1 cellular context compared by ENCODE assay signal in the genomic region with DNA sequence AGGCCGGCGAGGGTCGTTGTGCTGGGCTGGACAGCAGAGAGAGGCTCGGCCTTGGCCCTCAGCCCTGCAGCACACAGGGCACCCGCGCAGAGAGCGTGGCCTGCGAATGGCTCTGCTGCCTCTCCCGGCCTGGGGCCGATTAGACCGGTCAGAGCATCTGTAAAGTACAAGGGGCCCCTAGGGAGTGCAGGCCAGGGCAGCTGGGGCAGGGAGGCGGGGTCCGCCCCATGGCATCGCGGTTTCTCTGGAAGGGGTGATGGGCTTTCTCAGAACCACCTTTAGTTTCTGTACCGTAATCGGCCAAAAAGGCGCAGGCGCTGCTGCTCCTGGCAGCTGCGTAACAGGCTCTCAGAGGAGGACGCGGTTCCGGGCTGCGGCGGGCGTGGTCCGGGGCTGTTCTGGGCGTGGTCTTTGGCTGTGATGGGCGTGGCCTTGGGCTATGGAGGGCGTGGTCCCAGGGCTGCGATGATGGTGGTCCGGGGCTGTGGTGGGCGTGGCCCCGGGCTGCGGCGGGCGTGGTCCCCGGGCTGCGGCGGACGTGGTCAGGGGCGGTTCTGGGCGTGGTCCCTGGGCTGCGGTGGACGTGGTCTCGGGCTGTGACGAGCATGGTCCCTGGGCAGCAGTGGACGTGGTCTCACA.
A peak's percentile ranks its signal among the peaks of the same experiment; 100 is the strongest.
TF ChIP-seq lines count a peak whose summit lies in the region.

No MANE protein-coding gene starts in this region.

TF ChIP-seq in HEK293, 187 proteins besides CTCF, POLR2A, EP300 and RAD21 (continued from another document and continues in another):
- TF ChIP-seq ZNF239 (tag by site-specific recombination; IDR thresholded peaks at IDR 0.05) (no peak), ZNF169 (tag by site-specific recombination; IDR thresholded peaks at IDR 0.05) (no peak), ZNF37A (tag by site-specific recombination; IDR thresholded peaks at IDR 0.05) (no peak), MEIS1 (CRISPR knock-in tag; IDR thresholded peaks at IDR 0.05; ENCODE audit: borderline replicate concordance) (no peak), ZNF423 (tag by site-specific recombination; IDR thresholded peaks at IDR 0.05) (no peak), SCRT1 (tag by site-specific recombination; IDR thresholded peaks at IDR 0.05; ENCODE audit: borderline replicate concordance) (no peak), WT1 (tag by site-specific recombination; IDR thresholded peaks at IDR 0.05) (no peak), ZNF76 (tag by site-specific recombination; IDR thresholded peaks at IDR 0.05; ENCODE audit: borderline replicate concordance, low read depth) (0 out of 2 replicates have a peak, but pooled peaks have one; percentile 25), ZNF514 (tag by site-specific recombination; IDR thresholded peaks at IDR 0.05) (no peak), ZNF776 (tag by site-specific recombination; IDR thresholded peaks at IDR 0.05; ENCODE audit: borderline replicate concordance) (no peak), ZNF223 (tag by site-specific recombination; IDR thresholded peaks at IDR 0.05) (no peak), ZNF510 (tag by site-specific recombination; IDR thresholded peaks at IDR 0.05; ENCODE audit: insufficient replicate concordance) (no peak), TCF7L2 (IDR thresholded peaks at IDR 0.05; ENCODE audit: borderline replicate concordance, low read depth, low read length) (no peak), ZNF843 (tag by site-specific recombination; IDR thresholded peaks at IDR 0.05) (no peak), KLF7 (tag by site-specific recombination; IDR thresholded peaks at IDR 0.05; ENCODE audit: borderline replicate concordance) (no peak), ZNF791 (tag by site-specific recombination; IDR thresholded peaks at IDR 0.05) (no peak), ZNF138 (tag by site-specific recombination; IDR thresholded peaks at IDR 0.05; ENCODE audit: borderline replicate concordance) (no peak), ZNF473 (tag by site-specific recombination; IDR thresholded peaks at IDR 0.05) (no peak), ZNF560 (tag by site-specific recombination; IDR thresholded peaks at IDR 0.05; ENCODE audit: borderline replicate concordance) (no peak), ZNF214 (tag by site-specific recombination; IDR thresholded peaks at IDR 0.05; ENCODE audit: borderline replicate concordance) (no peak), ZNF335 (tag by site-specific recombination; conservative IDR thresholded peaks at IDR 0.05) (peak; percentile 72), ZNF624 (tag by site-specific recombination; IDR thresholded peaks at IDR 0.05) (no peak), ZNF266 (tag by site-specific recombination; IDR thresholded peaks at IDR 0.05; ENCODE audit: low read depth) (no peak), ZNF623 (tag by site-specific recombination; IDR thresholded peaks at IDR 0.05) (no peak), ZNF792 (tag by site-specific recombination; IDR thresholded peaks at IDR 0.05) (no peak), ZNF114 (tag by site-specific recombination; IDR thresholded peaks at IDR 0.05) (no peak), GLI4 (tag by site-specific recombination; IDR thresholded peaks at IDR 0.05) (no peak), ZNF416 (tag by site-specific recombination; IDR thresholded peaks at IDR 0.05) (no peak), KLF16 (tag by site-specific recombination; IDR thresholded peaks at IDR 0.05) (no peak), ZBTB8A (tag by site-specific recombination; IDR thresholded peaks at IDR 0.05) (peak; percentile 87), GFI1B (tag by site-specific recombination; IDR thresholded peaks at IDR 0.05) (no peak), ZNF146 (tag by site-specific recombination; IDR thresholded peaks at IDR 0.05) (no peak), ZNF19 (tag by site-specific recombination; IDR thresholded peaks at IDR 0.05; ENCODE audit: low read depth) (no peak), SP3 (tag by site-specific recombination; IDR thresholded peaks at IDR 0.05) (peak; percentile 94), ZNF155 (tag by site-specific recombination; IDR thresholded peaks at IDR 0.05) (no peak), YY2 (tag by site-specific recombination; IDR thresholded peaks at IDR 0.05) (no peak), ZNF184 (tag by site-specific recombination; IDR thresholded peaks at IDR 0.05) (no peak), ZNF837 (tag by site-specific recombination; IDR thresholded peaks at IDR 0.05) (no peak), ZNF610 (tag by site-specific recombination; IDR thresholded peaks at IDR 0.05; ENCODE audit: borderline replicate concordance) (no peak), KLF8 (tag by site-specific recombination; IDR thresholded peaks at IDR 0.05) (peak; percentile 99), RBAK (tag by site-specific recombination; IDR thresholded peaks at IDR 0.05) (no peak), ZNF202 (tag by site-specific recombination; IDR thresholded peaks at IDR 0.05; ENCODE audit: borderline replicate concordance) (no peak), ZNF175 (tag by site-specific recombination; IDR thresholded peaks at IDR 0.05) (no peak), ZNF596 (tag by site-specific recombination; IDR thresholded peaks at IDR 0.05) (no peak)
- TF ChIP-seq, protein P1, sequence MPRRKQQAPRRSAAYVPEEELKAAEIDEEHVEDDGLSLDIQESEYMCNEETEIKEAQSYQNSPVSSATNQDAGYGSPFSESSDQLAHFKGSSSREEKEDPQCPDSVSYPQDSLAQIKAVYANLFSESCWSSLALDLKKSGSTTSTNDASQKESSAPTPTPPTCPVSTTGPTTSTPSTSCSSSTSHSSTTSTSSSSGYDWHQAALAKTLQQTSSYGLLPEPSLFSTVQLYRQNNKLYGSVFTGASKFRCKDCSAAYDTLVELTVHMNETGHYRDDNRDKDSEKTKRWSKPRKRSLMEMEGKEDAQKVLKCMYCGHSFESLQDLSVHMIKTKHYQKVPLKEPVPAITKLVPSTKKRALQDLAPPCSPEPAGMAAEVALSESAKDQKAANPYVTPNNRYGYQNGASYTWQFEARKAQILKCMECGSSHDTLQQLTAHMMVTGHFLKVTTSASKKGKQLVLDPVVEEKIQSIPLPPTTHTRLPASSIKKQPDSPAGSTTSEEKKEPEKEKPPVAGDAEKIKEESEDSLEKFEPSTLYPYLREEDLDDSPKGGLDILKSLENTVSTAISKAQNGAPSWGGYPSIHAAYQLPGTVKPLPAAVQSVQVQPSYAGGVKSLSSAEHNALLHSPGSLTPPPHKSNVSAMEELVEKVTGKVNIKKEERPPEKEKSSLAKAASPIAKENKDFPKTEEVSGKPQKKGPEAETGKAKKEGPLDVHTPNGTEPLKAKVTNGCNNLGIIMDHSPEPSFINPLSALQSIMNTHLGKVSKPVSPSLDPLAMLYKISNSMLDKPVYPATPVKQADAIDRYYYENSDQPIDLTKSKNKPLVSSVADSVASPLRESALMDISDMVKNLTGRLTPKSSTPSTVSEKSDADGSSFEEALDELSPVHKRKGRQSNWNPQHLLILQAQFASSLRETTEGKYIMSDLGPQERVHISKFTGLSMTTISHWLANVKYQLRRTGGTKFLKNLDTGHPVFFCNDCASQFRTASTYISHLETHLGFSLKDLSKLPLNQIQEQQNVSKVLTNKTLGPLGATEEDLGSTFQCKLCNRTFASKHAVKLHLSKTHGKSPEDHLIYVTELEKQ (tag by site-specific recombination; IDR thresholded peaks at IDR 0.05; ENCODE audit: borderline replicate concordance), result no peak
- TF ChIP-seq, protein P2, sequence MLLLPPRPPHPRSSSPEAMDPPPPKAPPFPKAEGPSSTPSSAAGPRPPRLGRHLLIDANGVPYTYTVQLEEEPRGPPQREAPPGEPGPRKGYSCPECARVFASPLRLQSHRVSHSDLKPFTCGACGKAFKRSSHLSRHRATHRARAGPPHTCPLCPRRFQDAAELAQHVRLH (tag by site-specific recombination; IDR thresholded peaks at IDR 0.05), result no peak
- TF ChIP-seq, protein P3, sequence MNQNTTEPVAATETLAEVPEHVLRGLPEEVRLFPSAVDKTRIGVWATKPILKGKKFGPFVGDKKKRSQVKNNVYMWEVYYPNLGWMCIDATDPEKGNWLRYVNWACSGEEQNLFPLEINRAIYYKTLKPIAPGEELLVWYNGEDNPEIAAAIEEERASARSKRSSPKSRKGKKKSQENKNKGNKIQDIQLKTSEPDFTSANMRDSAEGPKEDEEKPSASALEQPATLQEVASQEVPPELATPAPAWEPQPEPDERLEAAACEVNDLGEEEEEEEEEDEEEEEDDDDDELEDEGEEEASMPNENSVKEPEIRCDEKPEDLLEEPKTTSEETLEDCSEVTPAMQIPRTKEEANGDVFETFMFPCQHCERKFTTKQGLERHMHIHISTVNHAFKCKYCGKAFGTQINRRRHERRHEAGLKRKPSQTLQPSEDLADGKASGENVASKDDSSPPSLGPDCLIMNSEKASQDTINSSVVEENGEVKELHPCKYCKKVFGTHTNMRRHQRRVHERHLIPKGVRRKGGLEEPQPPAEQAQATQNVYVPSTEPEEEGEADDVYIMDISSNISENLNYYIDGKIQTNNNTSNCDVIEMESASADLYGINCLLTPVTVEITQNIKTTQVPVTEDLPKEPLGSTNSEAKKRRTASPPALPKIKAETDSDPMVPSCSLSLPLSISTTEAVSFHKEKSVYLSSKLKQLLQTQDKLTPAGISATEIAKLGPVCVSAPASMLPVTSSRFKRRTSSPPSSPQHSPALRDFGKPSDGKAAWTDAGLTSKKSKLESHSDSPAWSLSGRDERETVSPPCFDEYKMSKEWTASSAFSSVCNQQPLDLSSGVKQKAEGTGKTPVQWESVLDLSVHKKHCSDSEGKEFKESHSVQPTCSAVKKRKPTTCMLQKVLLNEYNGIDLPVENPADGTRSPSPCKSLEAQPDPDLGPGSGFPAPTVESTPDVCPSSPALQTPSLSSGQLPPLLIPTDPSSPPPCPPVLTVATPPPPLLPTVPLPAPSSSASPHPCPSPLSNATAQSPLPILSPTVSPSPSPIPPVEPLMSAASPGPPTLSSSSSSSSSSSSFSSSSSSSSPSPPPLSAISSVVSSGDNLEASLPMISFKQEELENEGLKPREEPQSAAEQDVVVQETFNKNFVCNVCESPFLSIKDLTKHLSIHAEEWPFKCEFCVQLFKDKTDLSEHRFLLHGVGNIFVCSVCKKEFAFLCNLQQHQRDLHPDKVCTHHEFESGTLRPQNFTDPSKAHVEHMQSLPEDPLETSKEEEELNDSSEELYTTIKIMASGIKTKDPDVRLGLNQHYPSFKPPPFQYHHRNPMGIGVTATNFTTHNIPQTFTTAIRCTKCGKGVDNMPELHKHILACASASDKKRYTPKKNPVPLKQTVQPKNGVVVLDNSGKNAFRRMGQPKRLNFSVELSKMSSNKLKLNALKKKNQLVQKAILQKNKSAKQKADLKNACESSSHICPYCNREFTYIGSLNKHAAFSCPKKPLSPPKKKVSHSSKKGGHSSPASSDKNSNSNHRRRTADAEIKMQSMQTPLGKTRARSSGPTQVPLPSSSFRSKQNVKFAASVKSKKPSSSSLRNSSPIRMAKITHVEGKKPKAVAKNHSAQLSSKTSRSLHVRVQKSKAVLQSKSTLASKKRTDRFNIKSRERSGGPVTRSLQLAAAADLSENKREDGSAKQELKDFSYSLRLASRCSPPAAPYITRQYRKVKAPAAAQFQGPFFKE (tag by site-specific recombination; IDR thresholded peaks at IDR 0.05; ENCODE audit: borderline replicate concordance), result no peak
- TF ChIP-seq, protein P4, sequence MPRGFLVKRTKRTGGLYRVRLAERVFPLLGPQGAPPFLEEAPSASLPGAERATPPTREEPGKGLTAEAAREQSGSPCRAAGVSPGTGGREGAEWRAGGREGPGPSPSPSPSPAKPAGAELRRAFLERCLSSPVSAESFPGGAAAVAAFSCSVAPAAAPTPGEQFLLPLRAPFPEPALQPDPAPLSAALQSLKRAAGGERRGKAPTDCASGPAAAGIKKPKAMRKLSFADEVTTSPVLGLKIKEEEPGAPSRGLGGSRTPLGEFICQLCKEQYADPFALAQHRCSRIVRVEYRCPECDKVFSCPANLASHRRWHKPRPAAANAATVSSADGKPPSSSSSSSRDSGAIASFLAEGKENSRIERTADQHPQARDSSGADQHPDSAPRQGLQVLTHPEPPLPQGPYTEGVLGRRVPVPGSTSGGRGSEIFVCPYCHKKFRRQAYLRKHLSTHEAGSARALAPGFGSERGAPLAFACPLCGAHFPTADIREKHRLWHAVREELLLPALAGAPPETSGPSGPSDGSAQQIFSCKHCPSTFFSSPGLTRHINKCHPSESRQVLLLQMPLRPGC (tag by site-specific recombination; IDR thresholded peaks at IDR 0.05), result no peak
- TF ChIP-seq, protein P5, sequence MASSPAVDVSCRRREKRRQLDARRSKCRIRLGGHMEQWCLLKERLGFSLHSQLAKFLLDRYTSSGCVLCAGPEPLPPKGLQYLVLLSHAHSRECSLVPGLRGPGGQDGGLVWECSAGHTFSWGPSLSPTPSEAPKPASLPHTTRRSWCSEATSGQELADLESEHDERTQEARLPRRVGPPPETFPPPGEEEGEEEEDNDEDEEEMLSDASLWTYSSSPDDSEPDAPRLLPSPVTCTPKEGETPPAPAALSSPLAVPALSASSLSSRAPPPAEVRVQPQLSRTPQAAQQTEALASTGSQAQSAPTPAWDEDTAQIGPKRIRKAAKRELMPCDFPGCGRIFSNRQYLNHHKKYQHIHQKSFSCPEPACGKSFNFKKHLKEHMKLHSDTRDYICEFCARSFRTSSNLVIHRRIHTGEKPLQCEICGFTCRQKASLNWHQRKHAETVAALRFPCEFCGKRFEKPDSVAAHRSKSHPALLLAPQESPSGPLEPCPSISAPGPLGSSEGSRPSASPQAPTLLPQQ (tag by site-specific recombination; IDR thresholded peaks at IDR 0.05), result no peak
- TF ChIP-seq, protein P6, sequence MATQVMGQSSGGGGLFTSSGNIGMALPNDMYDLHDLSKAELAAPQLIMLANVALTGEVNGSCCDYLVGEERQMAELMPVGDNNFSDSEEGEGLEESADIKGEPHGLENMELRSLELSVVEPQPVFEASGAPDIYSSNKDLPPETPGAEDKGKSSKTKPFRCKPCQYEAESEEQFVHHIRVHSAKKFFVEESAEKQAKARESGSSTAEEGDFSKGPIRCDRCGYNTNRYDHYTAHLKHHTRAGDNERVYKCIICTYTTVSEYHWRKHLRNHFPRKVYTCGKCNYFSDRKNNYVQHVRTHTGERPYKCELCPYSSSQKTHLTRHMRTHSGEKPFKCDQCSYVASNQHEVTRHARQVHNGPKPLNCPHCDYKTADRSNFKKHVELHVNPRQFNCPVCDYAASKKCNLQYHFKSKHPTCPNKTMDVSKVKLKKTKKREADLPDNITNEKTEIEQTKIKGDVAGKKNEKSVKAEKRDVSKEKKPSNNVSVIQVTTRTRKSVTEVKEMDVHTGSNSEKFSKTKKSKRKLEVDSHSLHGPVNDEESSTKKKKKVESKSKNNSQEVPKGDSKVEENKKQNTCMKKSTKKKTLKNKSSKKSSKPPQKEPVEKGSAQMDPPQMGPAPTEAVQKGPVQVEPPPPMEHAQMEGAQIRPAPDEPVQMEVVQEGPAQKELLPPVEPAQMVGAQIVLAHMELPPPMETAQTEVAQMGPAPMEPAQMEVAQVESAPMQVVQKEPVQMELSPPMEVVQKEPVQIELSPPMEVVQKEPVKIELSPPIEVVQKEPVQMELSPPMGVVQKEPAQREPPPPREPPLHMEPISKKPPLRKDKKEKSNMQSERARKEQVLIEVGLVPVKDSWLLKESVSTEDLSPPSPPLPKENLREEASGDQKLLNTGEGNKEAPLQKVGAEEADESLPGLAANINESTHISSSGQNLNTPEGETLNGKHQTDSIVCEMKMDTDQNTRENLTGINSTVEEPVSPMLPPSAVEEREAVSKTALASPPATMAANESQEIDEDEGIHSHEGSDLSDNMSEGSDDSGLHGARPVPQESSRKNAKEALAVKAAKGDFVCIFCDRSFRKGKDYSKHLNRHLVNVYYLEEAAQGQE (tag by site-specific recombination; IDR thresholded peaks at IDR 0.05), result peak; percentile 50; the same call in 1 of the 2 replicates
